1 cellular context compared by ENCODE assay signal in genomic region chr19:51354103-51354741, GRCh38.
TF ChIP-seq lines count a peak whose summit lies in the region.

No MANE protein-coding gene starts in this region.

TF ChIP-seq in GM23338, 12 proteins besides CTCF, POLR2A, EP300 and RAD21 (continued from another document):
- TF ChIP-seq, protein P1, sequence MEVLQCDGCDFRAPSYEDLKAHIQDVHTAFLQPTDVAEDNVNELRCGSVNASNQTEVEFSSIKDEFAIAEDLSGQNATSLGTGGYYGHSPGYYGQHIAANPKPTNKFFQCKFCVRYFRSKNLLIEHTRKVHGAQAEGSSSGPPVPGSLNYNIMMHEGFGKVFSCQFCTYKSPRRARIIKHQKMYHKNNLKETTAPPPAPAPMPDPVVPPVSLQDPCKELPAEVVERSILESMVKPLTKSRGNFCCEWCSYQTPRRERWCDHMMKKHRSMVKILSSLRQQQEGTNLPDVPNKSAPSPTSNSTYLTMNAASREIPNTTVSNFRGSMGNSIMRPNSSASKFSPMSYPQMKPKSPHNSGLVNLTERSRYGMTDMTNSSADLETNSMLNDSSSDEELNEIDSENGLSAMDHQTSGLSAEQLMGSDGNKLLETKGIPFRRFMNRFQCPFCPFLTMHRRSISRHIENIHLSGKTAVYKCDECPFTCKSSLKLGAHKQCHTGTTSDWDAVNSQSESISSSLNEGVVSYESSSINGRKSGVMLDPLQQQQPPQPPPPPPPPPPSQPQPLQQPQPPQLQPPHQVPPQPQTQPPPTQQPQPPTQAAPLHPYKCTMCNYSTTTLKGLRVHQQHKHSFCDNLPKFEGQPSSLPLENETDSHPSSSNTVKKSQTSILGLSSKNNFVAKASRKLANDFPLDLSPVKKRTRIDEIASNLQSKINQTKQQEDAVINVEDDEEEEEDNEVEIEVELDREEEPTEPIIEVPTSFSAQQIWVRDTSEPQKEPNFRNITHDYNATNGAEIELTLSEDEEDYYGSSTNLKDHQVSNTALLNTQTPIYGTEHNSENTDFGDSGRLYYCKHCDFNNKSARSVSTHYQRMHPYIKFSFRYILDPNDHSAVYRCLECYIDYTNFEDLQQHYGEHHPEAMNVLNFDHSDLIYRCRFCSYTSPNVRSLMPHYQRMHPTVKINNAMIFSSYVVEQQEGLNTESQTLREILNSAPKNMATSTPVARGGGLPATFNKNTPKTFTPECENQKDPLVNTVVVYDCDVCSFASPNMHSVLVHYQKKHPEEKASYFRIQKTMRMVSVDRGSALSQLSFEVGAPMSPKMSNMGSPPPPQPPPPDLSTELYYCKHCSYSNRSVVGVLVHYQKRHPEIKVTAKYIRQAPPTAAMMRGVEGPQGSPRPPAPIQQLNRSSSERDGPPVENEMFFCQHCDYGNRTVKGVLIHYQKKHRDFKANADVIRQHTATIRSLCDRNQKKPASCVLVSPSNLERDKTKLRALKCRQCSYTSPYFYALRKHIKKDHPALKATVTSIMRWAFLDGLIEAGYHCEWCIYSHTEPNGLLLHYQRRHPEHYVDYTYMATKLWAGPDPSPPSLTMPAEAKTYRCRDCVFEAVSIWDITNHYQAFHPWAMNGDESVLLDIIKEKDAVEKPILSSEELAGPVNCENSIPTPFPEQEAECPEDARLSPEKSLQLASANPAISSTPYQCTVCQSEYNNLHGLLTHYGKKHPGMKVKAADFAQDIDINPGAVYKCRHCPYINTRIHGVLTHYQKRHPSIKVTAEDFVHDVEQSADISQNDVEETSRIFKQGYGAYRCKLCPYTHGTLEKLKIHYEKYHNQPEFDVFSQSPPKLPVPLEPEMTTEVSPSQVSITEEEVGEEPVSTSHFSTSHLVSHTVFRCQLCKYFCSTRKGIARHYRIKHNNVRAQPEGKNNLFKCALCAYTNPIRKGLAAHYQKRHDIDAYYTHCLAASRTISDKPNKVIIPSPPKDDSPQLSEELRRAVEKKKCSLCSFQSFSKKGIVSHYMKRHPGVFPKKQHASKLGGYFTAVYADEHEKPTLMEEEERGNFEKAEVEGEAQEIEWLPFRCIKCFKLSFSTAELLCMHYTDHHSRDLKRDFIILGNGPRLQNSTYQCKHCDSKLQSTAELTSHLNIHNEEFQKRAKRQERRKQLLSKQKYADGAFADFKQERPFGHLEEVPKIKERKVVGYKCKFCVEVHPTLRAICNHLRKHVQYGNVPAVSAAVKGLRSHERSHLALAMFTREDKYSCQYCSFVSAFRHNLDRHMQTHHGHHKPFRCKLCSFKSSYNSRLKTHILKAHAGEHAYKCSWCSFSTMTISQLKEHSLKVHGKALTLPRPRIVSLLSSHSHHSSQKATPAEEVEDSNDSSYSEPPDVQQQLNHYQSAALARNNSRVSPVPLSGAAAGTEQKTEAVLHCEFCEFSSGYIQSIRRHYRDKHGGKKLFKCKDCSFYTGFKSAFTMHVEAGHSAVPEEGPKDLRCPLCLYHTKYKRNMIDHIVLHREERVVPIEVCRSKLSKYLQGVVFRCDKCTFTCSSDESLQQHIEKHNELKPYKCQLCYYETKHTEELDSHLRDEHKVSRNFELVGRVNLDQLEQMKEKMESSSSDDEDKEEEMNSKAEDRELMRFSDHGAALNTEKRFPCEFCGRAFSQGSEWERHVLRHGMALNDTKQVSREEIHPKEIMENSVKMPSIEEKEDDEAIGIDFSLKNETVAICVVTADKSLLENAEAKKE (CRISPR knock-in tag; IDR thresholded peaks at IDR 0.05), result no peak
- no peak for TF ChIP-seq ZNF114 (CRISPR knock-in tag; IDR thresholded peaks at IDR 0.05)
- no peak for TF ChIP-seq ETS1 (IDR thresholded peaks at IDR 0.05)
- TF ChIP-seq STAT1 (IDR thresholded peaks at IDR 0.05; ENCODE audit: unreplicated experiment), result no peak
